ENCODE assay signal across 12 cellular contexts in genomic region chr4:149113804-149114430, GRCh38.
DNase-seq lines count a peak whose midpoint lies in the region; ATAC-seq and TF ChIP-seq lines count a peak whose summit lies in the region.
"Had no signal": no experiment of that assay in that cellular context is flagged by ENCODE, and none has a peak within 500 bp of the region (broad histone marks: within the 10 kb centered on the region; RNA-seq: fewer than 3 reads in every experiment).

No MANE protein-coding gene starts in this region.

- no peaks in the 10 kb centered on the region for H3K9me3 Mint-ChIP-seq in chondrocyte (ENCODE audit: low read depth)

- no peak overlapping the region for H2AFZ ChIP-seq in mammary epithelial cell (ENCODE audit: low read depth, low read length)

- H3K4me1 ChIP-seq in mammary epithelial cell (ENCODE audit: insufficient read depth, low read length), result peaks cover 19% of the 10 kb centered on the region
- H3K4me1 ChIP-seq: tibial artery had no signal

- H3K9me3 ChIP-seq in mammary epithelial cell (replicated peaks; ENCODE audit: insufficient read depth, low read length), result no peaks in the 10 kb centered on the region
- H3K9me3 ChIP-seq: tibial artery had no signal

- no peaks in the 10 kb centered on the region for H3K27me3 ChIP-seq in mammary epithelial cell (ENCODE audit: insufficient read depth, low read length)
- H3K27me3 ChIP-seq: tibial artery had no signal

- H3K4me1 Mint-ChIP-seq in chondrocyte (ENCODE audit: low read depth), result peaks cover 8% of the 10 kb centered on the region

- dilution Hi-C loops in mammary epithelial cell (cut with HindIII; ENCODE audit: low sequenced_read_pairs), result no loop called here

- H3K4me2 ChIP-seq in mammary epithelial cell (ENCODE audit: insufficient read depth, low read depth, low read length), result peak overlapping the region; percentile 16

- H3K4me3 Mint-ChIP-seq in chondrocyte (ENCODE audit: unreplicated experiment), result no peak overlapping the region
- H3K4me3 Mint-ChIP-seq: activated naive CD8-positive, alpha-beta T cell had no signal

- no peak for TF ChIP-seq CTCF in AG10803 (conservative IDR thresholded peaks at IDR 0.05; ENCODE audit: low read length)
- TF ChIP-seq CTCF in mammary epithelial cell (conservative IDR thresholded peaks at IDR 0.05 in 1 of 2, IDR thresholded peaks at IDR 0.05 in 1 of 2; ENCODE audit: extremely low read depth in 1 of 2, insufficient read depth in 1 of 2, low read depth in 1 of 2, low read length in 2 of 2), result no peak
- no peak for TF ChIP-seq CTCF in chondrocyte (IDR thresholded peaks at IDR 0.05)
- TF ChIP-seq CTCF in lower leg skin (IDR thresholded peaks at IDR 0.05), result no peak

- CTCF ChIA-PET in mammary epithelial cell (lab: Charles Lee; ENCODE audit: low non-redundant PET), result no interaction called here

- H3K36me3 ChIP-seq in mammary epithelial cell (ENCODE audit: insufficient read depth, low read length), result no peaks in the 10 kb centered on the region
- H3K36me3 ChIP-seq: tibial artery had no signal

- intact Hi-C loops in mammary epithelial cell (cut with micrococcal nuclease) (no loop called here), lower leg skin (cut with DNase I; ENCODE audit: low total_unique reads) (no loop called here)

- 20% methylated on average over 1 of the region's 1 CpG for WGBS in mammary epithelial cell (ENCODE audit: low coverage, missing lambda C conversion rate)
- WGBS in lower leg skin, 2 donors, result 91 to 97% methylated on average over 1 of the region's 1 CpG

- peaks cover 1% of the 10 kb centered on the region for H3K27me3 Mint-ChIP-seq in chondrocyte (ENCODE audit: low read depth)

- no peak for TF ChIP-seq POLR2A in lower leg skin (IDR thresholded peaks at IDR 0.05)

- ATAC-seq in HG03460 (IDR thresholded peaks at IDR 0.05; ENCODE audit: unreplicated experiment), result no peak

- DNase-seq in AG10803 (ENCODE audit: low read depth) (peak; percentile 82), M059J (ENCODE audit: low read depth) (peak; percentile 76), mammary epithelial cell (peak; percentile 28), kidney glomerular epithelial cell (lab: John Stamatoyannopoulos, UW) (peak; percentile 79), chondrocyte (ENCODE audit: low spot score) (no peak), lower leg skin (ENCODE audit: low spot score in 2 of 2) (no peak)
- DNase-seq in activated CD4-positive, alpha-beta T cell treated with anti-CD3 and anti-CD28 coated beads, Interleukin-2, amount 50 U/mL, for 1 hour, result no peak
- DNase-seq: activated CD4-positive, CD25-positive, alpha-beta regulatory T cell; posterior cingulate gyrus; tibial artery had no signal

- no peaks in the 10 kb centered on the region for H3K79me2 ChIP-seq in mammary epithelial cell (ENCODE audit: insufficient read depth, low read length)

- BruUV-seq in mammary epithelial cell (replicated peaks; lab: Mats Ljungman, UMichigan), result no TSS peak

- no peaks in the 10 kb centered on the region for H4K20me1 ChIP-seq in mammary epithelial cell (ENCODE audit: insufficient read depth, low read length)

- no peaks in the 10 kb centered on the region for H3K36me3 Mint-ChIP-seq in chondrocyte (ENCODE audit: low read depth)
- H3K36me3 Mint-ChIP-seq: activated naive CD8-positive, alpha-beta T cell had no signal

- in situ Hi-C loops in mammary epithelial cell (cut with MboI; ENCODE audit: low sequenced_read_pairs in 2 of 2), result no loop called here

- no peak overlapping the region for H3K27ac ChIP-seq in mammary epithelial cell (ENCODE audit: insufficient read depth, low read depth, low read length)
- H3K27ac ChIP-seq: tibial artery had no signal

- no peak overlapping the region for H3K9ac ChIP-seq in mammary epithelial cell (ENCODE audit: insufficient read depth, low read length)

- H3K4me3 ChIP-seq in AG10803 (ENCODE audit: low read length) (no peak overlapping the region), mammary epithelial cell (replicated peaks in 1 of 3; ENCODE audit: insufficient read depth in 1 of 3, low read depth in 2 of 3, low read length in 3 of 3) (no peak overlapping the region), lower leg skin (ENCODE audit: low read depth, poor library complexity, severe bottlenecking) (no peak overlapping the region)
- H3K4me3 ChIP-seq: tibial artery had no signal

- H3K27ac Mint-ChIP-seq in chondrocyte (ENCODE audit: unreplicated experiment), result no peak overlapping the region
- H3K27ac Mint-ChIP-seq: activated naive CD8-positive, alpha-beta T cell had no signal

Comparison
In these comparisons a context has a peak if more than half of its experiments do, and no peak if none do; other contexts are left out.
1. DNase-seq: peak in AG10803 (single experiment), M059J (single experiment), mammary epithelial cell (single experiment) and kidney glomerular epithelial cell (single experiment); none in chondrocyte (single experiment), activated CD4-positive, alpha-beta T cell treated with anti-CD3 and anti-CD28 coated beads, Interleukin-2, amount 50 U/mL, for 1 hour (single experiment) and lower leg skin (0 of 2).